11 cellular contexts compared by ENCODE assay signal in the genomic region with DNA sequence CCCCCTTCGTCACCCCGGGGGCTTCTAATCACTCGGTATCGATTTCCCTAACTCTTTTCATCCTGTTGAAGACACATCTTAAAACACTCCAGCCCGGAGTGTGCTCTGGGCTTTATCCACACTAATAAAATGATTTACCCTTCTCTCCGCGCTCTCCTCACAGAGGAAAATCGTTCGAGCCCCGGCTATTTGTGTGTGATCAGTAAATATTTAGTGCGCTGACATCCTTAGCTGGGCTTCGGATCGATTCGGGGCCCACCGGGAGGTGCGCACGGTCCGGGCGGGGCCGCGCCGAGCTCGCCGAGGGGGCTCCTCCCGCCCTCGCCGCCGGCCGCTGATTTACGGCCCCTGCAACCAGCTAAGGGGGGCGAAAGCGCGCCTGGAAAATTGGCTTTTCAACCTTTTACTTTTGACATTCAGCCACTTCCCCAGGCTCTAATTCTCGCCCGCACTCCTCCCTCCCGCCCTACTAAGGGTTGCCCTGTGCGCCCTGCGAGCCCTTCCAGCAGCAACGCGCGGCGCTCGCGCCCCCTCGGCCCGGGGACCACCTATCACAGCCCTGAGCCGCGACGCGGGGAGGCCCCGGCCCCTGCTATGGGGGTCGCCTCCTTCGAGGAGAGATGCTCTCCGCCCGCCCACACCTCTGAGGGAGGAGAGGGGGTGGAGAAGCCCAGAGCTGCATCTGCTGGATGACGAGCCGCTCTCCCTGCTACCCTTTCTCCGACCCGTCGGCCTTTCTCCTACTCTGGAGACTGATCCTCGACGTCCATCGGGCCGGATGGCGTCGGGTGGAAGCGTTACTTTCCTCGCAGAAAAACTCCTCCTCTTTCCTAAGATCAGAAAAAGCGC. TPM values are rescaled to one million over a fixed set of nuclear protein-coding genes. Genes with fewer than 3 reads are reported as not detected.
DNase-seq lines count a peak whose midpoint lies in the region; ATAC-seq, FAIRE-seq and TF ChIP-seq lines count a peak whose summit lies in the region.
"Had no signal": no experiment of that assay in that cellular context is flagged by ENCODE, and none has a peak within 500 bp of the region (broad histone marks: within the 10 kb centered on the region; RNA-seq: fewer than 3 reads in every experiment).

No MANE protein-coding gene starts in this region.

- peak overlapping the region in 1 of 2 donors; percentile 74 for H3K4me3 Mint-ChIP-seq in CD14-positive monocyte

- peaks cover 3 to 10% of the 10 kb centered on the region in 2 donors for H3K36me3 Mint-ChIP-seq in CD14-positive monocyte

- H3K9me3 Mint-ChIP-seq in CD14-positive monocyte, result peaks cover 0 to 25% (median 8%) of the 10 kb centered on the region in 7 donors

- DNase-seq in D341Med (ENCODE audit: low spot score), result peak; percentile 46
- peak in 1 of 2 donors; percentile 64 for DNase-seq in ascending aorta (ENCODE audit: low spot score in 2 of 2)
- peak; percentile 58 to 82 (median 78) for DNase-seq in right cardiac atrium
- peak; percentile 27 to 54 for DNase-seq in psoas muscle
- no peak for DNase-seq in small intestine
- no peak for DNase-seq in 8988T
- DNase-seq in CD14-positive monocyte (ENCODE audit: low spot score), result no peak
- DNase-seq: GDM1, MV-4-11, T-helper 1 cell had no signal

- intact Hi-C loops in ascending aorta (cut with DNase I) (loop anchor here (10.0 kb wide), 1 partner anchor 1478 kb away; no protein-coding TSS in a partner anchor), right cardiac atrium (cut with DNase I) (loop anchor here in 3 of 4 donors (10.0 kb wide), 5 partner anchors 158 to 1038 kb away; no protein-coding TSS in a partner anchor), psoas muscle (cut with DNase I) (loop anchor here (10.0 kb wide), 3 partner anchors 268 to 1432 kb away; no protein-coding TSS in a partner anchor), CD14-positive monocyte (cut with micrococcal nuclease) (no loop called here)

- H3K9me3 ChIP-seq in ascending aorta, result no peaks in the 10 kb centered on the region
- H3K9me3 ChIP-seq in right cardiac atrium (ENCODE audit: control insufficient read depth, low read length), result no peaks in the 10 kb centered on the region
- no peaks in the 10 kb centered on the region for H3K9me3 ChIP-seq in psoas muscle
- no peaks in the 10 kb centered on the region for H3K9me3 ChIP-seq in small intestine (ENCODE audit: control insufficient read depth, low read depth)

- H3K4me3 ChIP-seq in ascending aorta, result peak overlapping the region; percentile 55 to 71
- H3K4me3 ChIP-seq in right cardiac atrium (ENCODE audit: low read length), result peak overlapping the region; percentile 68
- H3K4me3 ChIP-seq in psoas muscle, result peak overlapping the region; percentile 64
- no peak overlapping the region for H3K4me3 ChIP-seq in small intestine (ENCODE audit: low read depth in 1 of 2, low read length in 2 of 2)

- H3K4me1 Mint-ChIP-seq in CD14-positive monocyte, result peaks cover 10% of the 10 kb centered on the region

- H3K27ac Mint-ChIP-seq in CD14-positive monocyte, result no peak overlapping the region

- WGBS in right cardiac atrium, result 7% methylated on average over 69 of the region's 69 CpGs
- WGBS in psoas muscle, 3 donors, result 26 to 29% (median 27%) methylated on average over 69 of the region's 69 CpGs
- 9 to 12% (median 10%) methylated on average over 65 to 69 of the region's 69 CpGs for WGBS in small intestine, 3 donors

- ATAC-seq in right cardiac atrium (peak; percentile 39 to 62), psoas muscle (peak in 1 of 4 donors; percentile 5), GM18868 (IDR thresholded peaks at IDR 0.05; ENCODE audit: unreplicated experiment) (no peak)

- H3K27me3 Mint-ChIP-seq in CD14-positive monocyte (ENCODE audit: low read depth in 3 of 3), result peaks cover 79 to 93% (median 88%) of the 10 kb centered on the region in 3 donors

- H3K4me1 ChIP-seq in ascending aorta (peaks cover 0 to 4% of the 10 kb centered on the region in 2 donors), right cardiac atrium (ENCODE audit: control insufficient read depth, insufficient read depth, low read length) (peaks cover 3% of the 10 kb centered on the region), psoas muscle (no peaks in the 10 kb centered on the region), small intestine (ENCODE audit: control insufficient read depth in 2 of 2, insufficient read depth in 1 of 2, low read depth in 1 of 2, low read length in 1 of 2) (no peaks in the 10 kb centered on the region)

- H3K36me3 ChIP-seq in ascending aorta (no peaks in the 10 kb centered on the region), psoas muscle (ENCODE audit: insufficient read depth in 1 of 2, low read depth in 1 of 2) (no peaks in the 10 kb centered on the region), small intestine (ENCODE audit: control insufficient read depth in 2 of 2, insufficient read depth in 2 of 2, low read length in 2 of 2) (no peaks in the 10 kb centered on the region)

- FAIRE-seq in small intestine (lab: Jason Lieb, UNC), result no peak

- H3K27me3 ChIP-seq in ascending aorta, result no peaks in the 10 kb centered on the region
- H3K27me3 ChIP-seq in right cardiac atrium (ENCODE audit: control insufficient read depth, insufficient read depth), result no peaks in the 10 kb centered on the region
- H3K27me3 ChIP-seq in psoas muscle (ENCODE audit: insufficient read depth in 3 of 3, low read length in 2 of 3), result peaks cover 0 to 91% (median 24%) of the 10 kb centered on the region in 3 donors
- H3K27me3 ChIP-seq in small intestine (ENCODE audit: control insufficient read depth in 2 of 2, insufficient read depth in 2 of 2, low read length in 2 of 2), result peaks cover 7 to 17% of the 10 kb centered on the region in 2 donors

- TF ChIP-seq CTCF in ascending aorta (IDR thresholded peaks at IDR 0.05) (no peak), psoas muscle (IDR thresholded peaks at IDR 0.05) (no peak), CD14-positive monocyte (IDR thresholded peaks at IDR 0.05) (no peak)

- H3K27ac ChIP-seq in ascending aorta (peak overlapping the region; percentile 83 to 85), right cardiac atrium (ENCODE audit: low read length) (peak overlapping the region; percentile 91), psoas muscle (peak overlapping the region; percentile 70), small intestine (ENCODE audit: low read depth in 1 of 2, low read length in 1 of 2) (peak overlapping the region in 1 of 2 donors; percentile 53)

RNA-seq across cellular contexts. Expression of gene NR2F2, which starts 7.9 kb away (rescaled TPM):
- total RNA-seq in ascending aorta (126 TPM), right cardiac atrium (10 to 100 TPM; 44.3 to 68.6 (median 54.8) TPM), psoas muscle (10 to 100 TPM; 14.5 to 17.1 (median 15.7) TPM)
- polyA plus RNA-seq in right cardiac atrium (43.0 TPM), psoas muscle (10 to 100 TPM; 10.3 to 20.1 (median 11.3) TPM), small intestine (10 to 100 TPM in 1 of 3 donors, 1 to 10 TPM in 2; 3.6 to 26.3 (median 4.9) TPM), CD14-positive monocyte (not detected)

Comparison
In these comparisons a context has a peak if more than half of its experiments do, and no peak if none do; other contexts are left out.
1. DNase-seq: peak in D341Med (single experiment), right cardiac atrium (3 of 3) and psoas muscle (2 of 2); none in small intestine (single experiment), 8988T (single experiment) and CD14-positive monocyte (single experiment).
2. H3K4me3 ChIP-seq: peak in ascending aorta (2 of 2), right cardiac atrium (single experiment) and psoas muscle (single experiment); none in small intestine (0 of 2).
3. RNA of gene NR2F2, which starts 7.9 kb away (polyA plus RNA-seq): 43.0 TPM in right cardiac atrium (single experiment), 10.3 to 20.1 TPM in psoas muscle and 3.6 to 26.3 TPM in small intestine; not detected in CD14-positive monocyte; every median in the first group is over 4 times any median in the second.
4. intact Hi-C loops: an anchor here in ascending aorta (10.0 kb wide), right cardiac atrium (10.0 kb wide) and psoas muscle (10.0 kb wide); none called in CD14-positive monocyte.